27 cellular contexts compared by ENCODE assay signal in the genomic region with DNA sequence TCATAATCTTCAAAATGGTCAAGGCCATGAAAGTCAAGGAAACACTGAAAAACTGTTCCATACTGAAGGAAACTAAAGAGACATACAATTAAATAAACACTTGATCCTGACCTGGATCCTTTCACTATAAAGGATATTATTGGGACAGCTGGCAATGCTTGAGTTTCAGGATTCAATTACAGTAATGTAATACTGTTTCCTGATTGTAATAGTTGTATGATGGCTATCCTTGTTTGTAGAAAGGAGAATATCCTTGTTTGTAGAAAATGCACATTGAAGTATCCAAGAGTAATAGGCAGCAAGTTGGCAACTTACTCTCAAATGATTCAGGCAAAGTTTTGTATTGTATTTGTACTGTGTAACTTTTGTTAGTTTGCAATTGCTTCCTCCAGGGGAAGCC. TPM values are rescaled to one million over a fixed set of nuclear protein-coding genes. Genes with fewer than 3 reads are reported as not detected.
DNase-seq lines count a peak whose midpoint lies in the region; TF ChIP-seq lines count a peak whose summit lies in the region.
"Had no signal": no experiment of that assay in that cellular context is flagged by ENCODE, and none has a peak within 500 bp of the region (broad histone marks: within the 10 kb centered on the region; RNA-seq: fewer than 3 reads in every experiment).

No MANE protein-coding gene starts in this region.

- H3K4me2 ChIP-seq in Loucy (ENCODE audit: low read depth, low read length, poor library complexity, severe bottlenecking) (no peak overlapping the region), SK-N-SH (no peak overlapping the region)
- H3K4me2 ChIP-seq: BLaER1 had no signal

- H3K27ac ChIP-seq in ACC112 (ENCODE audit: low read depth, low read length) (no peak overlapping the region), SK-N-SH (ENCODE audit: low read depth in 2 of 2, low read length in 1 of 2) (no peak overlapping the region; a peak in 1 of 4 replicates)
- H3K27ac ChIP-seq: BLaER1, coronary artery, esophagus muscularis mucosa, gastroesophageal sphincter, VCaP had no signal

- TF ChIP-seq RAD21 in SK-N-SH (IDR thresholded peaks at IDR 0.05; ENCODE audit: low read length) = no peak

- POLR2A ChIA-PET in SK-N-SH (lab: Yijun Ruan, JAX) = no interaction called here

- no peak for TF ChIP-seq CTCF in Loucy (conservative IDR thresholded peaks at IDR 0.05; ENCODE audit: low read length)
- TF ChIP-seq CTCF in SK-N-SH (IDR thresholded peaks at IDR 0.05) = no peak
- TF ChIP-seq CTCF in lower leg skin (IDR thresholded peaks at IDR 0.05) = no peak

- no peaks in the 10 kb centered on the region for H4K20me1 ChIP-seq in Loucy (ENCODE audit: insufficient read depth, low read length, poor library complexity, severe bottlenecking)
- H4K20me1 ChIP-seq in SK-N-SH (ENCODE audit: insufficient read depth) = no peaks in the 10 kb centered on the region
- H4K20me1 ChIP-seq: BLaER1 had no signal

- TF ChIP-seq EP300 in SK-N-SH (IDR thresholded peaks at IDR 0.05; ENCODE audit: borderline replicate concordance in 1 of 2, low read depth in 1 of 2, low read length in 1 of 2) = no peak

- H3K36me3 ChIP-seq in ACC112 (ENCODE audit: insufficient read depth, low read length) (no peaks in the 10 kb centered on the region), Loucy (ENCODE audit: insufficient read depth, low read length) (no peaks in the 10 kb centered on the region), SK-N-SH (replicated peaks in 1 of 2; ENCODE audit: control insufficient read depth in 1 of 2, insufficient read depth in 2 of 2, low read length in 1 of 2) (no peaks in the 10 kb centered on the region)
- H3K36me3 ChIP-seq: BLaER1, esophagus muscularis mucosa, gastroesophageal sphincter, MG63 had no signal

- intact Hi-C loops in lower leg skin (cut with DNase I; ENCODE audit: low total_unique reads) = no loop called here

- H3K4me3 ChIP-seq in ACC112 (ENCODE audit: low read depth, low read length) = no peak overlapping the region
- no peak overlapping the region for H3K4me3 ChIP-seq in Loucy (ENCODE audit: low read length, poor library complexity, severe bottlenecking)
- H3K4me3 ChIP-seq in SK-N-SH (ENCODE audit: low read depth in 2 of 2, low read length in 1 of 2) = no peak overlapping the region
- H3K4me3 ChIP-seq in lower leg skin (ENCODE audit: low read depth, poor library complexity, severe bottlenecking) = no peak overlapping the region
- H3K4me3 ChIP-seq: BLaER1, coronary artery, esophagus muscularis mucosa, gastroesophageal sphincter, MG63 had no signal

- CTCF ChIA-PET in SK-N-SH (lab: Yijun Ruan, JAX) = no interaction called here

- DNase-seq in NCI-H2227 treated with DMSO at 0.1 percent for 48 hours (lab: John Stamatoyannopoulos, UW) (peak; percentile 35), SK-N-SH (no peak), lower leg skin (ENCODE audit: low spot score in 2 of 2) (no peak), globus pallidus (ENCODE audit: low spot score) (no peak), AG08395 (ENCODE audit: low spot score) (no peak), NCI-H1048 (lab: John Stamatoyannopoulos, UW) (no peak)
- DNase-seq: activated CD4-positive, alpha-beta T cell treated with anti-CD3 and anti-CD28 coated beads, Interleukin-2, amount 10 ng/mL, durations not matched to agents 7 days and 5 days; activated naive CD4-positive, alpha-beta T cell treated with anti-CD3 and anti-CD28 coated beads, Interleukin-2, amount 50 U/mL, for 16 hours; activated T-cell treated with anti-CD3 and anti-CD28 coated beads, Interleukin-2, amount 50 U/mL, for 48 hours; anterior cingulate cortex; Caco-2; endodermal cell; hypothalamus; mesendoderm; MG63; NCI-H1436 treated with DMSO at 0.1 percent for 48 hours; nucleus accumbens; trophoblast cell had no signal

- H3K9me3 ChIP-seq in Loucy (ENCODE audit: insufficient read depth, low read depth, low read length) = no peaks in the 10 kb centered on the region
- no peaks in the 10 kb centered on the region for H3K9me3 ChIP-seq in SK-N-SH
- H3K9me3 ChIP-seq: BLaER1, Caco-2, esophagus muscularis mucosa, gastroesophageal sphincter, MG63 had no signal

- H2AFZ ChIP-seq in ACC112 (ENCODE audit: low read length, unreplicated experiment) (peak overlapping the region; percentile 74), Loucy (ENCODE audit: low read length) (peak overlapping the region; percentile 68; the same call in 1 of the 2 replicates), SK-N-SH (ENCODE audit: low read depth) (peak overlapping the region; percentile 46; the same call in 1 of the 2 replicates)

- H3K27me3 ChIP-seq in ACC112 (ENCODE audit: insufficient read depth, low read length) (no peaks in the 10 kb centered on the region), Loucy (ENCODE audit: insufficient read depth, low read length, poor library complexity, severe bottlenecking) (no peaks in the 10 kb centered on the region), SK-N-SH (ENCODE audit: insufficient read depth) (no peaks in the 10 kb centered on the region)
- H3K27me3 ChIP-seq: BLaER1, esophagus muscularis mucosa, gastroesophageal sphincter, MG63 had no signal

- H3K4me1 ChIP-seq in ACC112 (ENCODE audit: control insufficient read depth, insufficient read depth, low read length, unreplicated experiment) (peaks cover 42% of the 10 kb centered on the region), Loucy (ENCODE audit: insufficient read depth, low read length, poor library complexity, severe bottlenecking) (no peaks in the 10 kb centered on the region), SK-N-SH (ENCODE audit: control insufficient read depth in 1 of 2, insufficient read depth in 2 of 2, low read depth in 1 of 2, low read length in 1 of 2) (peaks cover 2 to 8% of the 10 kb centered on the region in 2 experiments; a peak in 3 of 4 replicates)
- H3K4me1 ChIP-seq: BLaER1, esophagus muscularis mucosa, gastroesophageal sphincter had no signal

- no peaks in the 10 kb centered on the region for H3K79me2 ChIP-seq in ACC112 (ENCODE audit: control insufficient read depth, insufficient read depth, low read length, unreplicated experiment)
- H3K79me2 ChIP-seq in Loucy (ENCODE audit: insufficient read depth, low read length) = no peaks in the 10 kb centered on the region
- no peaks in the 10 kb centered on the region for H3K79me2 ChIP-seq in SK-N-SH (ENCODE audit: insufficient read depth)

- H3K9ac ChIP-seq in Loucy (ENCODE audit: low read depth, low read length, poor library complexity, severe bottlenecking) (no peak overlapping the region), SK-N-SH (no peak overlapping the region)
- H3K9ac ChIP-seq: BLaER1 had no signal

- TF ChIP-seq POLR2A in lower leg skin (IDR thresholded peaks at IDR 0.05) = no peak

- H3K9me2 ChIP-seq in Loucy (replicated peaks; ENCODE audit: low read depth, low read length) (no peaks in the 10 kb centered on the region), SK-N-SH (no peaks in the 10 kb centered on the region)

- H3F3A ChIP-seq in Loucy (ENCODE audit: low read depth) (no peaks in the 10 kb centered on the region), SK-N-SH (replicated peaks; ENCODE audit: insufficient read depth) (peaks cover 12% of the 10 kb centered on the region)

TF ChIP-seq in SK-N-SH, 30 proteins besides CTCF, POLR2A, EP300 and RAD21:
- TF ChIP-seq, protein P1, sequence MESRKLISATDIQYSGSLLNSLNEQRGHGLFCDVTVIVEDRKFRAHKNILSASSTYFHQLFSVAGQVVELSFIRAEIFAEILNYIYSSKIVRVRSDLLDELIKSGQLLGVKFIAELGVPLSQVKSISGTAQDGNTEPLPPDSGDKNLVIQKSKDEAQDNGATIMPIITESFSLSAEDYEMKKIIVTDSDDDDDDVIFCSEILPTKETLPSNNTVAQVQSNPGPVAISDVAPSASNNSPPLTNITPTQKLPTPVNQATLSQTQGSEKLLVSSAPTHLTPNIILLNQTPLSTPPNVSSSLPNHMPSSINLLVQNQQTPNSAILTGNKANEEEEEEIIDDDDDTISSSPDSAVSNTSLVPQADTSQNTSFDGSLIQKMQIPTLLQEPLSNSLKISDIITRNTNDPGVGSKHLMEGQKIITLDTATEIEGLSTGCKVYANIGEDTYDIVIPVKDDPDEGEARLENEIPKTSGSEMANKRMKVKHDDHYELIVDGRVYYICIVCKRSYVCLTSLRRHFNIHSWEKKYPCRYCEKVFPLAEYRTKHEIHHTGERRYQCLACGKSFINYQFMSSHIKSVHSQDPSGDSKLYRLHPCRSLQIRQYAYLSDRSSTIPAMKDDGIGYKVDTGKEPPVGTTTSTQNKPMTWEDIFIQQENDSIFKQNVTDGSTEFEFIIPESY (IDR thresholded peaks at IDR 0.05; ENCODE audit: borderline replicate concordance, low read depth) = no peak

RNA-seq across cellular contexts. Expression of a gene that starts 4.6 kb away (rescaled TPM):
- 0.11 TPM in 1 of 2 replicates, not detected in the other for polyA plus RNA-seq in SK-N-SH (2012; rRNA removed)
- polyA plus RNA-seq in SK-N-SH (2012; cell fraction: cytosol; rRNA removed) = 0.04 and 0.08 TPM in 2 replicates
- not detected in 2 replicates for polyA plus RNA-seq in SK-N-SH (2012; cell fraction: nucleus; rRNA removed)
- 10 to 100 TPM in 2 of 4 donors, 1 to 10 TPM in 2; 2.8 to 23.7 (median 9.0) TPM for total RNA-seq in lower leg skin
- total RNA-seq: activated CD4-positive, alpha-beta T cell treated with anti-CD3 and anti-CD28 coated beads, Interleukin-2, amount 10 ng/mL, durations not matched to agents 7 days and 5 days; endodermal cell; pulmonary artery endothelial cell had no signal

RNA-seq across cellular contexts. Expression of a gene that starts 15.0 kb away (rescaled TPM):
- 40.9 and 41.6 TPM in 2 replicates for polyA plus RNA-seq in SK-N-SH (2012; rRNA removed)
- 33.4 and 42.7 TPM in 2 replicates for polyA plus RNA-seq in SK-N-SH (2012; cell fraction: cytosol; rRNA removed)
- polyA plus RNA-seq in SK-N-SH (2012; cell fraction: nucleus; rRNA removed) = 11.4 and 15.2 TPM in 2 replicates
- 10 to 100 TPM; 39.2 to 70.6 (median 51.0) TPM for total RNA-seq in lower leg skin

RNA-seq across cellular contexts. Expression of a gene that starts 27.2 kb away (rescaled TPM):
- 0.76 and 0.95 TPM in 2 replicates for polyA plus RNA-seq in SK-N-SH (2012; rRNA removed)
- 0.24 and 0.30 TPM in 2 replicates for polyA plus RNA-seq in SK-N-SH (2012; cell fraction: cytosol; rRNA removed)
- 2.9 and 3.1 TPM in 2 replicates for polyA plus RNA-seq in SK-N-SH (2012; cell fraction: nucleus; rRNA removed)
- 100 to 1,000 TPM in 1 of 4 donors, 10 to 100 TPM in 3; 71.1 to 117 (median 81.1) TPM for total RNA-seq in lower leg skin
- total RNA-seq: skeletal muscle tissue had no signal

RNA-seq across cellular contexts. Expression of a gene that starts 31.6 kb away (rescaled TPM):
- polyA plus RNA-seq in SK-N-SH (2012; rRNA removed) = 43.4 and 48.0 TPM in 2 replicates
- polyA plus RNA-seq in SK-N-SH (2012; cell fraction: cytosol; rRNA removed) = 21.7 and 28.2 TPM in 2 replicates
- 44.5 and 46.6 TPM in 2 replicates for polyA plus RNA-seq in SK-N-SH (2012; cell fraction: nucleus; rRNA removed)
- 10 to 100 TPM; 44.4 to 57.1 (median 50.7) TPM for total RNA-seq in lower leg skin

RNA-seq across cellular contexts. Expression of a gene that starts 41.5 kb away (rescaled TPM):
- polyA plus RNA-seq in SK-N-SH (2012; rRNA removed) = 17.3 and 17.9 TPM in 2 replicates
- polyA plus RNA-seq in SK-N-SH (2012; cell fraction: cytosol; rRNA removed) = 6.7 and 11.4 TPM in 2 replicates
- 52.7 and 62.2 TPM in 2 replicates for polyA plus RNA-seq in SK-N-SH (2012; cell fraction: nucleus; rRNA removed)
- 100 to 1,000 TPM in 3 of 4 donors, 10 to 100 TPM in 1; 95.5 to 155 (median 113) TPM for total RNA-seq in lower leg skin
